In the genomic region with DNA sequence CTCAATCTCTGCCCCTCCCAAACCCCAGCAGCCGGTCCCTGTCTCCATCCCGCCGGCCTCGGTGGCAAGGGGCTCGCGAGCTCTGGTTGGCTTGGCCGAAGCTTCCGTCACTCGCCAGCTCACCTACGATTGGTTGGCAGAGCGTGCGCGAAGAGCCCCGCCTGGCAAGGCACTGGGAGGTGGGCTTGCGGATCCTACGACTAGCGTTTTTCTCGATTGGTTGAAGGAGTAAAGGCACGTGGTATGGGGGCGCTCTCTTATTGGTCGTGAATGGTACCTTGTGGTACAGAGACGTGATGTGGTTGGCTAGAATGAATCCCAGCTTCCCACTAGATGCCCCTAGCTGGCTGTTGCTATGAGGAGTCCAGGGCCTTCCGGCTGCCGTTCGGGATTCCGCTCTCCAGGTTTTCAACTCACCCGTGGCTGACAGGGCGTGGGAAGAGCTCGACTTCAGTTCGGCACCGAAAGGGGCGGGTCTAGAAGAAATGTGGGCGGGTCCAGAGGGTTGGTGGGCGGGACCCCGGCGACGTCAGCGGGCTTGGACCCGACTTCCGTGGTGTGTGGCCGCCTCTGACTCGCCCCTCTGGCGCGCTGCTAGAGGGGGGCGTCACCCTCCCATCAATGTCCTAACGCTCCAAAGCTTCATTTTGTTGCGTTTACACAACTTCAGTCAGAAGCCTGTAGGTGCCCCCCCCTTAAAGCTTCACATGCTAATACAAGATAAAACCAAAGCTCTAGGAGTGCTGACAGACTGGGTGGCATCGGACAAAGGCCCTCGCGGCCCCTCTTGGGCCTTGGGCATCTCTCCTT, we compare ENCODE assay signal across 8 cellular contexts. TPM values are rescaled to one million over a fixed set of nuclear protein-coding genes. Genes with fewer than 3 reads are reported as not detected.
DNase-seq lines count a peak whose midpoint lies in the region; ATAC-seq and TF ChIP-seq lines count a peak whose summit lies in the region.

No MANE protein-coding gene starts in this region.

- ATAC-seq in HG03457 (IDR thresholded peaks at IDR 0.05; ENCODE audit: unreplicated experiment): peak; percentile 78

- no peaks in the 10 kb centered on the region for H3K27me3 ChIP-seq in BE2C
- no peaks in the 10 kb centered on the region for H3K27me3 ChIP-seq in kidney epithelial cell (ENCODE audit: control insufficient read depth, insufficient read depth, low read length)

- H3K36me3 ChIP-seq in BE2C (no peaks in the 10 kb centered on the region), kidney epithelial cell (ENCODE audit: control insufficient read depth, insufficient read depth, low read length) (no peaks in the 10 kb centered on the region)

- H3K4me3 ChIP-seq in BE2C (ENCODE audit: low read depth, low read length): peak overlapping the region; percentile 93
- H3K4me3 ChIP-seq in kidney epithelial cell (ENCODE audit: low read depth, low read length): peak overlapping the region; percentile 65

- DNase-seq in BE2C (peak; percentile 98), GM19240 (ENCODE audit: insufficient read length, low spot score) (peak; percentile 50), NCI-H524 (lab: John Stamatoyannopoulos, UW) (peak; percentile 100), kidney epithelial cell (ENCODE audit: low read depth) (peak; percentile 100)
- DNase-seq in activated CD4-positive, alpha-beta T cell treated with anti-CD3 and anti-CD28 coated beads for 4 hours: peak; percentile 94 to 98
- peak; percentile 96 for DNase-seq in stimulated activated CD4-positive, alpha-beta T cell treated with anti-CD3 and anti-CD28 coated beads, Interleukin-15, amount 100 ng/mL, for 24 hours

- H3K4me1 ChIP-seq in BE2C: no peaks in the 10 kb centered on the region; the same call in 1 of the 2 replicates

- H3K27ac ChIP-seq in cingulate gyrus (ENCODE audit: low read depth, low read length): peak overlapping the region; percentile 100

- no peaks in the 10 kb centered on the region for H3K9me3 ChIP-seq in BE2C

- TF ChIP-seq CTCF in BE2C (IDR thresholded peaks at IDR 0.05; ENCODE audit: low read depth, low read length): no peak
- no peak for TF ChIP-seq CTCF in kidney epithelial cell (IDR thresholded peaks at IDR 0.05; ENCODE audit: insufficient read depth, low read length, poor library complexity, severe bottlenecking)

RNA-seq across cellular contexts. Expression of a gene that starts 0.8 kb away (rescaled TPM):
- 24.7 TPM for polyA plus RNA-seq in BE2C (2012; ENCODE audit: insufficient read depth, insufficient read length, low read depth)
- 18.9 and 20.7 TPM in 2 replicates for total RNA-seq in kidney epithelial cell

Comparison
In these comparisons a context has a peak if more than half of its experiments do, and no peak if none do; other contexts are left out.
1. Peak in every context shown above with its lines: DNase-seq, ATAC-seq, H3K4me3 ChIP-seq and H3K27ac ChIP-seq.
2. DNase-seq: peak in every context shown above with its lines; median percentile 100 in NCI-H524; 100 in kidney epithelial cell; 98 in BE2C; 96 in activated CD4-positive, alpha-beta T cell treated with anti-CD3 and anti-CD28 coated beads for 4 hours; 96 in stimulated activated CD4-positive, alpha-beta T cell treated with anti-CD3 and anti-CD28 coated beads, Interleukin-15, amount 100 ng/mL, for 24 hours; 50 in GM19240.